Comparison of ENCODE assay signal across 11 cellular contexts in the genomic region with DNA sequence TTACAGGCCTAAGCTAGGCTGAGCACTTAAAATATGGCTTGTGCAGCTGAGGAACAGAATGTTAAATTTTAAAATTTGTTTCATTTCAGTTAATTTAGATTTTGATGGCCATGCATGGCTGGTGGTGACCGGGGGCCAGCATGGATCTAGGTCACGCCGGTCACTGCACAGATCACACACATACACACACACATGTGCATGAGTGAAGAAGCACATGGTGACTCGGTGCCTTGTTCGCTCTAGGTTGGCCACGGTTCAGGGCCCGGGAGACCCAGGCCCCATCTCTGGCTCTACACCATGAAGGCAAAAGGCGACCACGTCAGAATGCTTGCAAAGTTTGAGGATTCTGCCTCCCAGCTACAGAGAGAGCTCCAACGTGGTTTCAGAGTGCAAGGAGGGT. TPM values are rescaled to one million over a fixed set of nuclear protein-coding genes. Genes with fewer than 3 reads are reported as not detected.
"Had no signal": no experiment of that assay in that cellular context is flagged by ENCODE, and none has a peak within 500 bp of the region (broad histone marks: within the 10 kb centered on the region; RNA-seq: fewer than 3 reads in every experiment).

No MANE protein-coding gene starts in this region.

- H2AFZ ChIP-seq: GM23248, GM23338 had no signal

- H3K36me3 ChIP-seq: HAP-1 had no signal

- DNase-seq: GM23248, GOT3, H9, HCEC 1CT, HFFc6 had no signal

- H3K9ac ChIP-seq: GM23248 had no signal

- ATAC-seq: GM23338, HCT116 had no signal

- H3K4me1 ChIP-seq: HAP-1 had no signal

- H3K4me3 ChIP-seq: GM23248, GM23338, HAP-1 had no signal

- FAIRE-seq: H1, H54 had no signal

- H3K27ac ChIP-seq: GM23248 had no signal

- H3K4me2 ChIP-seq: GM23338 had no signal

RNA-seq across cellular contexts. Expression of gene ZFR2, which starts 28.0 kb away (rescaled TPM):
- total RNA-seq: GM23248, H4, HFFc6 had no signal
- polyA plus RNA-seq: GM23248 had no signal

RNA-seq across cellular contexts. Expression of gene ATCAY, which starts 39.7 kb away (rescaled TPM):
- total RNA-seq: GM23248, H4, HFFc6 had no signal
- polyA plus RNA-seq: GM23248 had no signal

RNA-seq across cellular contexts. Expression of gene MATK, which starts 54.6 kb away (rescaled TPM):
- total RNA-seq: GM23248, HFFc6 had no signal
- polyA plus RNA-seq: GM23248 had no signal
